8 cellular contexts compared by ENCODE assay signal in the genomic region with DNA sequence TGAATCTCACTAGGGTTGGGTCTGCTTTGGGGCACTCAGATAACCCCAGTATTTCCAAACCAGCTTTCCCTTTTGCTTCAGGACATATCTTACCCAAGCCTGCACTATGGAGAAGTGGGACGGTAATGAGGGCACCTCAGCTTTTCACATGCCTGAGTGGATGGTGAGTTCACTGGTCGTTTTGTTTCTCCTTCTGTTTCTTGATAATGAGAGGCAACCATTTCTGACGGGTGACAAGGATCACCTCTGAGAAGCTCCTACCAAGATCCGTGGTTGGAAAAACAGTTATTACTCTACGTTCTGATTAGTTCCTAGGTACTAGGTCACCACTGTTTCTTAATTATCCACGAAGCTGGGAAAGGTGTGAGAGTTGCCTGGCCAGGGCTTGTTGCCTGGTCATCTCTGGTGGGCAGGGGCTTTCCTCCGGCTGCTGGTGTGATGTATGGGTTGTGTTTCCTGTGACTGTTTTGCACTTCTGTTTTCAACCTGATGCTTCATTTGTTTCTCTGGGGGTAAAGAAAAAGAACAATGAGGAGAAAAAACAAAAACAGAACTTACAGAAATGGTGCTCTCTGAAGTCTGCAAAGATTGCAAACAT.
A peak's percentile ranks its signal among the peaks of the same experiment; 100 is the strongest.
DNase-seq lines count a peak whose midpoint lies in the region; ATAC-seq and TF ChIP-seq lines count a peak whose summit lies in the region.

No MANE protein-coding gene starts in this region.

- no peaks in the 10 kb centered on the region for H3K36me3 Mint-ChIP-seq in stimulated activated naive CD8-positive, alpha-beta T cell treated with anti-CD3 and anti-CD28 coated beads, Interleukin-15, Interleukin-2, amounts not matched to agents 100 ng/mL and 50 ng/mL, for 24 hours (ENCODE audit: low read depth)

- peak overlapping the region; percentile 67 for H3K27ac ChIP-seq in caudate nucleus (ENCODE audit: low read depth, low read length)

- H3K9me3 Mint-ChIP-seq in stimulated activated naive CD8-positive, alpha-beta T cell treated with anti-CD3 and anti-CD28 coated beads, Interleukin-15, Interleukin-2, amounts not matched to agents 100 ng/mL and 50 ng/mL, for 24 hours = no peaks in the 10 kb centered on the region

- H3K4me1 Mint-ChIP-seq in stimulated activated naive CD8-positive, alpha-beta T cell treated with anti-CD3 and anti-CD28 coated beads, Interleukin-15, Interleukin-2, amounts not matched to agents 100 ng/mL and 50 ng/mL, for 24 hours (ENCODE audit: low read depth) = peaks cover 39% of the 10 kb centered on the region

- peak; percentile 55 for DNase-seq in activated CD8-positive, alpha-beta memory T cell treated with anti-CD3 and anti-CD28 coated beads, Interleukin-2, amount 50 U/mL, for 48 hours
- DNase-seq in activated CD8-positive, alpha-beta memory T cell treated with anti-CD3 and anti-CD28 coated beads, Interleukin-2, amount 50 U/mL, for 4 hours = no peak
- DNase-seq in caudate nucleus (lab: John Stamatoyannopoulos, UW) = no peak
- no peak for DNase-seq in erythroblast (lab: John Stamatoyannopoulos, UW)
- DNase-seq in activated gamma-delta T cell treated with Interleukin-2 at 50 U/mL for 16 hours = no peak
- DNase-seq in NCI-H187 (lab: John Stamatoyannopoulos, UW) = no peak

- peak overlapping the region; percentile 47 for H3K4me3 Mint-ChIP-seq in stimulated activated naive CD8-positive, alpha-beta T cell treated with anti-CD3 and anti-CD28 coated beads, Interleukin-15, Interleukin-2, amounts not matched to agents 100 ng/mL and 50 ng/mL, for 24 hours

- peak overlapping the region; percentile 28 for H3K27ac Mint-ChIP-seq in stimulated activated naive CD8-positive, alpha-beta T cell treated with anti-CD3 and anti-CD28 coated beads, Interleukin-15, Interleukin-2, amounts not matched to agents 100 ng/mL and 50 ng/mL, for 24 hours

- no peaks in the 10 kb centered on the region for H3K27me3 Mint-ChIP-seq in stimulated activated naive CD8-positive, alpha-beta T cell treated with anti-CD3 and anti-CD28 coated beads, Interleukin-15, Interleukin-2, amounts not matched to agents 100 ng/mL and 50 ng/mL, for 24 hours

- peak; percentile 27 for ATAC-seq in HG03025 (IDR thresholded peaks at IDR 0.05; ENCODE audit: low FRiP score, unreplicated experiment)

- TF ChIP-seq POLR2A in erythroblast (IDR thresholded peaks at IDR 0.05; ENCODE audit: low read length) = no peak
